Comparison of ENCODE assay signal across 2 cellular contexts in genomic region chr20:21033817-21034216, GRCh38.
TF ChIP-seq lines count a peak whose summit lies in the region.

No MANE protein-coding gene starts in this region.

TF ChIP-seq in WTC11, 78 proteins besides CTCF, POLR2A, EP300 and RAD21 (continued from another document):
- TF ChIP-seq, protein P1, sequence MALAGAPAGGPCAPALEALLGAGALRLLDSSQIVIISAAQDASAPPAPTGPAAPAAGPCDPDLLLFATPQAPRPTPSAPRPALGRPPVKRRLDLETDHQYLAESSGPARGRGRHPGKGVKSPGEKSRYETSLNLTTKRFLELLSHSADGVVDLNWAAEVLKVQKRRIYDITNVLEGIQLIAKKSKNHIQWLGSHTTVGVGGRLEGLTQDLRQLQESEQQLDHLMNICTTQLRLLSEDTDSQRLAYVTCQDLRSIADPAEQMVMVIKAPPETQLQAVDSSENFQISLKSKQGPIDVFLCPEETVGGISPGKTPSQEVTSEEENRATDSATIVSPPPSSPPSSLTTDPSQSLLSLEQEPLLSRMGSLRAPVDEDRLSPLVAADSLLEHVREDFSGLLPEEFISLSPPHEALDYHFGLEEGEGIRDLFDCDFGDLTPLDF (CRISPR knock-in tag; IDR thresholded peaks at IDR 0.05), result no peak
- TF ChIP-seq GABPB1 (CRISPR knock-in tag; IDR thresholded peaks at IDR 0.05), result no peak
- TF ChIP-seq ZNF121 (CRISPR knock-in tag; IDR thresholded peaks at IDR 0.05), result no peak
- TF ChIP-seq STAT6 (CRISPR knock-in tag; conservative IDR thresholded peaks at IDR 0.05; ENCODE audit: low read depth), result no peak
- no peak for TF ChIP-seq ZNF263 (CRISPR knock-in tag; IDR thresholded peaks at IDR 0.05; ENCODE audit: low read depth)

TF ChIP-seq in H1, 55 proteins besides CTCF, POLR2A, EP300 and RAD21 (continued from another document):
- TF ChIP-seq JUND (IDR thresholded peaks at IDR 0.05; ENCODE audit: low read length) (no peak), RXRA (IDR thresholded peaks at IDR 0.05; ENCODE audit: insufficient read depth, low read depth, low read length) (no peak), SP1 (IDR thresholded peaks at IDR 0.05; ENCODE audit: low read depth, low read length) (no peak)
